Comparison of ENCODE assay signal across 1 cellular context in genomic region chr3:8486945-8487344, GRCh38.
TF ChIP-seq lines count a peak whose summit lies in the region.

No MANE protein-coding gene starts in this region.

TF ChIP-seq in HEK293, 187 proteins besides CTCF, POLR2A, EP300 and RAD21 (continued from another document):
- TF ChIP-seq, protein P1, sequence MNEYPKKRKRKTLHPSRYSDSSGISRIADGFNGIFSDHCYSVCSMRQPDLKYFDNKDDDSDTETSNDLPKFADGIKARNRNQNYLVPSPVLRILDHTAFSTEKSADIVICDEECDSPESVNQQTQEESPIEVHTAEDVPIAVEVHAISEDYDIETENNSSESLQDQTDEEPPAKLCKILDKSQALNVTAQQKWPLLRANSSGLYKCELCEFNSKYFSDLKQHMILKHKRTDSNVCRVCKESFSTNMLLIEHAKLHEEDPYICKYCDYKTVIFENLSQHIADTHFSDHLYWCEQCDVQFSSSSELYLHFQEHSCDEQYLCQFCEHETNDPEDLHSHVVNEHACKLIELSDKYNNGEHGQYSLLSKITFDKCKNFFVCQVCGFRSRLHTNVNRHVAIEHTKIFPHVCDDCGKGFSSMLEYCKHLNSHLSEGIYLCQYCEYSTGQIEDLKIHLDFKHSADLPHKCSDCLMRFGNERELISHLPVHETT (tag by site-specific recombination; IDR thresholded peaks at IDR 0.05): peak; percentile 32; the same call in 1 of the 2 replicates
- TF ChIP-seq ZNF175 (tag by site-specific recombination; IDR thresholded peaks at IDR 0.05): no peak
- TF ChIP-seq OSR2 (tag by site-specific recombination; IDR thresholded peaks at IDR 0.05): peak; percentile 77
- no peak for TF ChIP-seq YY2 (tag by site-specific recombination; IDR thresholded peaks at IDR 0.05)
- no peak for TF ChIP-seq WT1 (tag by site-specific recombination; IDR thresholded peaks at IDR 0.05)
- no peak for TF ChIP-seq ZNF549 (tag by site-specific recombination; IDR thresholded peaks at IDR 0.05)
- TF ChIP-seq KLF7 (tag by site-specific recombination; IDR thresholded peaks at IDR 0.05; ENCODE audit: borderline replicate concordance): no peak
- TF ChIP-seq ZNF548 (tag by site-specific recombination; IDR thresholded peaks at IDR 0.05): no peak
- no peak for TF ChIP-seq ZNF280C (tag by site-specific recombination; IDR thresholded peaks at IDR 0.05)
- no peak for TF ChIP-seq ATF2 (tag by site-specific recombination; IDR thresholded peaks at IDR 0.05; ENCODE audit: low read depth)
- no peak for TF ChIP-seq SP3 (tag by site-specific recombination; IDR thresholded peaks at IDR 0.05)
- no peak for TF ChIP-seq IKZF3 (tag by site-specific recombination; IDR thresholded peaks at IDR 0.05)
- no peak for TF ChIP-seq ZNF544 (tag by site-specific recombination; IDR thresholded peaks at IDR 0.05)
- no peak for TF ChIP-seq ZNF132 (tag by site-specific recombination; IDR thresholded peaks at IDR 0.05; ENCODE audit: borderline replicate concordance)
- no peak for TF ChIP-seq ZNF704 (tag by site-specific recombination; IDR thresholded peaks at IDR 0.05)
- TF ChIP-seq, protein P2, sequence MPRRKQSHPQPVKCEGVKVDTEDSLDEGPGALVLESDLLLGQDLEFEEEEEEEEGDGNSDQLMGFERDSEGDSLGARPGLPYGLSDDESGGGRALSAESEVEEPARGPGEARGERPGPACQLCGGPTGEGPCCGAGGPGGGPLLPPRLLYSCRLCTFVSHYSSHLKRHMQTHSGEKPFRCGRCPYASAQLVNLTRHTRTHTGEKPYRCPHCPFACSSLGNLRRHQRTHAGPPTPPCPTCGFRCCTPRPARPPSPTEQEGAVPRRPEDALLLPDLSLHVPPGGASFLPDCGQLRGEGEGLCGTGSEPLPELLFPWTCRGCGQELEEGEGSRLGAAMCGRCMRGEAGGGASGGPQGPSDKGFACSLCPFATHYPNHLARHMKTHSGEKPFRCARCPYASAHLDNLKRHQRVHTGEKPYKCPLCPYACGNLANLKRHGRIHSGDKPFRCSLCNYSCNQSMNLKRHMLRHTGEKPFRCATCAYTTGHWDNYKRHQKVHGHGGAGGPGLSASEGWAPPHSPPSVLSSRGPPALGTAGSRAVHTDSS (tag by site-specific recombination; IDR thresholded peaks at IDR 0.05): no peak
TF ChIP-seq in HEK293: peak in this region for 19.
